ENCODE assay signal across 2 cellular contexts in the genomic region with DNA sequence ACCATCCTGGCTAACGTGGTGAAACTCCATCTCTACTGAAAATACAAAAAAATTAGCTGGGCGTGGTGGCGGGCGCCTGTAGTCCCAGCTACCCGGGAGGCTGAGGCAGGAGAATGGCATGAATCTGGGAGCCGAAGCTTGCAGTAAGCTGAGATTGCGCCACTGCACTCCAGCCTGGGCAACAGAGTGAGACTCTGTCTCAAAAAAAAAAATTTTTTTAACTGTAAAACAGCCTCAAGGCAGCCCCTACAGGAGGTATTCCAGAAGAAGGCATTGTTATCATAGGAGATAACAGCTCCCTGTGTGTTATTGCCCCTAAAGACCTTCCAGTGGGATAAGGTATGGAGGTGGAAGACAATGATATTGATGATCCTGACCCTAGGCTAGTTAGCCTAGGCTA. TPM values are rescaled to one million over a fixed set of nuclear protein-coding genes. Genes with fewer than 3 reads are reported as not detected.
"Had no signal": no experiment of that assay in that cellular context is flagged by ENCODE, and none has a peak within 500 bp of the region (broad histone marks: within the 10 kb centered on the region; RNA-seq: fewer than 3 reads in every experiment).

No MANE protein-coding gene starts in this region.

RNA-seq across cellular contexts. Expression of a gene that starts 27.8 kb away (rescaled TPM):
- polyA plus RNA-seq: aorta, cardiac muscle cell had no signal
